Comparison of ENCODE assay signal across 16 cellular contexts in the genomic region with DNA sequence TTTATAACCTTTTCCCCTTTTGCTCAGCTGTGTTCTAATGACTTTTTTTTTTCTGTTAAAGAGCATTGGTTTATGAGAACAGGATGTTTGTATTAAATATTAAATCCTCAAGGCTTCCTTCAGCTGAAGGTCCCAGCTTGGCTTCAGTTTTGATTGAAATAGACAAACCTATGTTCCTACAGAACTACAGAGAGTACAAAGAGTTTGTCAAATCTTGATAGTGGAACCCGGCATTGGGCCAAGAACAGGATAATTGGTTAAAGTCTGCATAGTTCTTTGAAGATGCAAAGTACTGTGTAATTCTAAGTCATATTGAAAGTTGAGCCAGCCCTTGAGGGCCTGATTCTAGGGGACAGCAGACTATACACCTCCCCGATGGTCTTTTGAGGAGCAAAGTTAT.
"Had no signal": no experiment of that assay in that cellular context is flagged by ENCODE, and none has a peak within 500 bp of the region (broad histone marks: within the 10 kb centered on the region; RNA-seq: fewer than 3 reads in every experiment).

No MANE protein-coding gene starts in this region.

- H3K9me3 ChIP-seq: body of pancreas, gastroesophageal sphincter, thoracic aorta, uterus had no signal

- H3K27me3 ChIP-seq: body of pancreas, gastroesophageal sphincter, uterus had no signal

- H3K4me1 ChIP-seq: uterus had no signal

- H3K4me3 ChIP-seq: body of pancreas, gastroesophageal sphincter, lung, thoracic aorta, uterus had no signal

- H3K36me3 Mint-ChIP-seq: natural killer cell treated with Interleukin-12 subunit alpha and Interleukin-12 subunit beta and Interleukin-15 and Interleukin-18, amount 100 ng/mL, for 72 hours had no signal

- H3K4me1 Mint-ChIP-seq: activated B cell treated with CpG ODN at 0.5 μM for 24 hours; activated CD4-positive, alpha-beta T cell treated with anti-CD3 and anti-CD28 coated beads, Interleukin-2, amount 10 ng/mL, durations not matched to agents 24 days and 14 days; stimulated activated naive CD8-positive, alpha-beta T cell treated with anti-CD3 and anti-CD28 coated beads, Interleukin-15, amount 100 ng/mL, for 72 hours; T-helper 17 cell had no signal

- ATAC-seq: body of pancreas; gastroesophageal sphincter; natural killer cell treated with Interleukin-12 subunit alpha and Interleukin-12 subunit beta and Interleukin-15 and Interleukin-18, amount 100 ng/mL, for 72 hours; stimulated activated naive CD8-positive, alpha-beta T cell treated with anti-CD3 and anti-CD28 coated beads, Interleukin-15, amount 100 ng/mL, for 72 hours; T-helper 17 cell had no signal

- H3K4me3 Mint-ChIP-seq: activated B cell treated with CpG ODN at 0.5 μM for 24 hours; activated CD4-positive, alpha-beta T cell treated with anti-CD3 and anti-CD28 coated beads, Interleukin-2, amount 10 ng/mL, durations not matched to agents 24 days and 14 days; natural killer cell treated with Interleukin-12 subunit alpha and Interleukin-12 subunit beta and Interleukin-15 and Interleukin-18, amount 100 ng/mL, for 72 hours; stimulated activated naive CD8-positive, alpha-beta T cell treated with anti-CD3 and anti-CD28 coated beads, Interleukin-15, amount 100 ng/mL, for 72 hours; T-helper 17 cell had no signal

- DNase-seq: activated B cell treated with CpG ODN at 0.5 μM for 24 hours; activated CD4-positive, alpha-beta T cell treated with anti-CD3 and anti-CD28 coated beads, Interleukin-2, amount 10 ng/mL, durations not matched to agents 24 days and 14 days; activated naive CD4-positive, alpha-beta T cell treated with anti-CD3 and anti-CD28 coated beads, Interleukin-2, amount 50 U/mL, for 16 hours; activated T-cell treated with anti-CD3 and anti-CD28 coated beads, Interleukin-2, amount 50 U/mL, for 1 hour; amniotic stem cell; body of pancreas; cerebellar nuclear complex; nucleus accumbens; stimulated activated CD4-positive, alpha-beta T cell treated with anti-CD3 and anti-CD28 coated beads, Interleukin-4, amount 100 ng/mL, for 4 hours; stimulated activated naive CD8-positive, alpha-beta T cell treated with anti-CD3 and anti-CD28 coated beads, Interleukin-15, amount 100 ng/mL, for 72 hours; T-helper 17 cell had no signal

- H3K36me3 ChIP-seq: gastroesophageal sphincter, thoracic aorta, uterus had no signal

- H3K27ac Mint-ChIP-seq: activated B cell treated with CpG ODN at 0.5 μM for 24 hours; activated CD4-positive, alpha-beta T cell treated with anti-CD3 and anti-CD28 coated beads, Interleukin-2, amount 10 ng/mL, durations not matched to agents 24 days and 14 days; natural killer cell treated with Interleukin-12 subunit alpha and Interleukin-12 subunit beta and Interleukin-15 and Interleukin-18, amount 100 ng/mL, for 72 hours; stimulated activated naive CD8-positive, alpha-beta T cell treated with anti-CD3 and anti-CD28 coated beads, Interleukin-15, amount 100 ng/mL, for 72 hours; T-helper 17 cell had no signal

- H3K27me3 Mint-ChIP-seq: activated B cell treated with CpG ODN at 0.5 μM for 24 hours; activated CD4-positive, alpha-beta T cell treated with anti-CD3 and anti-CD28 coated beads, Interleukin-2, amount 10 ng/mL, durations not matched to agents 24 days and 14 days; natural killer cell treated with Interleukin-12 subunit alpha and Interleukin-12 subunit beta and Interleukin-15 and Interleukin-18, amount 100 ng/mL, for 72 hours; stimulated activated naive CD8-positive, alpha-beta T cell treated with anti-CD3 and anti-CD28 coated beads, Interleukin-15, amount 100 ng/mL, for 72 hours; T-helper 17 cell had no signal

- H3K27ac ChIP-seq: body of pancreas, thoracic aorta had no signal
